15 cellular contexts compared by ENCODE assay signal in genomic region chr14:89841855-89842254, GRCh38.
DNase-seq lines count a peak whose midpoint lies in the region; ATAC-seq, FAIRE-seq and TF ChIP-seq lines count a peak whose summit lies in the region.
"Had no signal": no experiment of that assay in that cellular context is flagged by ENCODE, and none has a peak within 500 bp of the region (broad histone marks: within the 10 kb centered on the region; RNA-seq: fewer than 3 reads in every experiment).

No MANE protein-coding gene starts in this region.

- H4K20me1 ChIP-seq in IMR-90 (ENCODE audit: insufficient read depth, low read length) (no peaks in the 10 kb centered on the region), keratinocyte (ENCODE audit: control insufficient read depth, extremely low read depth, insufficient read depth, low read length) (no peaks in the 10 kb centered on the region)

- H2BK15ac ChIP-seq in IMR-90 (ENCODE audit: low read depth, low read length) = peak overlapping the region; percentile 68; the same call in 1 of the 3 replicates
- no peak overlapping the region for H2BK15ac ChIP-seq in neuronal stem cell (ENCODE audit: low read length)

- in situ Hi-C loops in IMR-90 (cut with MboI; ENCODE audit: low sequenced_read_pairs) = no loop called here

- H4K8ac ChIP-seq in IMR-90 (ENCODE audit: low read depth in 2 of 2, low read length in 2 of 2) (no peak overlapping the region), neuronal stem cell (ENCODE audit: low read depth, low read length) (no peak overlapping the region)

- H3K14ac ChIP-seq in IMR-90 (replicated peaks; ENCODE audit: low read depth, low read length) (peak overlapping the region; percentile 37; the same call in 1 of the 2 replicates), neuronal stem cell (ENCODE audit: low read length) (no peak overlapping the region)

- H4K5ac ChIP-seq in IMR-90 (ENCODE audit: low read depth, low read length) = no peak overlapping the region; the same call in 1 of the 2 replicates

- H3K27me3 ChIP-seq in IMR-90 (ENCODE audit: control insufficient read depth, insufficient read depth, low read length) (no peaks in the 10 kb centered on the region), endodermal cell (ENCODE audit: control insufficient read depth, insufficient read depth, low read length, poor library complexity, severe bottlenecking) (no peaks in the 10 kb centered on the region), keratinocyte (ENCODE audit: control insufficient read depth, extremely low read depth, insufficient read depth, low read length) (no peaks in the 10 kb centered on the region), neuronal stem cell (ENCODE audit: control insufficient read depth in 3 of 3, insufficient read depth in 3 of 3, low read depth in 1 of 3, low read length in 3 of 3) (no peaks in the 10 kb centered on the region)

- peak overlapping the region; percentile 29 for H2BK5ac ChIP-seq in IMR-90 (ENCODE audit: low read depth, low read length, poor library complexity, severe bottlenecking)
- H2BK5ac ChIP-seq in neuronal stem cell (ENCODE audit: low read length) = no peak overlapping the region

- H3K9ac ChIP-seq in IMR-90 (ENCODE audit: low read depth, low read length) (no peak overlapping the region), endodermal cell (ENCODE audit: extremely low read depth, low read length, poor library complexity, severe bottlenecking) (no peak overlapping the region), keratinocyte (ENCODE audit: control insufficient read depth, extremely low read depth, insufficient read depth, low read length) (no peak overlapping the region), neuronal stem cell (ENCODE audit: low read depth, low read length, poor library complexity) (no peak overlapping the region)
- H3K9ac ChIP-seq: SK-N-SH had no signal

- no peak overlapping the region for H2BK12ac ChIP-seq in neuronal stem cell (ENCODE audit: low read length)

- H3K27ac Mint-ChIP-seq in endodermal cell = no peak overlapping the region
- no peak overlapping the region for H3K27ac Mint-ChIP-seq in type B pancreatic cell

- no TSS peak for BruUV-seq in IMR-90 (replicated peaks; lab: Mats Ljungman, UMichigan)

- H3K4me1 ChIP-seq in IMR-90 (ENCODE audit: control insufficient read depth, insufficient read depth, low read length) (peaks cover 9% of the 10 kb centered on the region), endodermal cell (ENCODE audit: control insufficient read depth, insufficient read depth, low read length) (no peaks in the 10 kb centered on the region), keratinocyte (ENCODE audit: control insufficient read depth, extremely low read depth, insufficient read depth, low read length) (no peaks in the 10 kb centered on the region), neuronal stem cell (ENCODE audit: control insufficient read depth in 2 of 2, insufficient read depth in 1 of 2, low read depth in 1 of 2, low read length in 2 of 2) (peaks cover 0 to 7% of the 10 kb centered on the region in 2 donors)

- H3K27me3 Mint-ChIP-seq in endodermal cell (ENCODE audit: insufficient read depth) = no peaks in the 10 kb centered on the region
- no peaks in the 10 kb centered on the region for H3K27me3 Mint-ChIP-seq in type B pancreatic cell

- H3K27ac ChIP-seq in IMR-90 (ENCODE audit: insufficient read depth, low read length) (no peak overlapping the region), endodermal cell (ENCODE audit: low read depth, low read length) (no peak overlapping the region), keratinocyte (ENCODE audit: control insufficient read depth, insufficient read depth, low read length) (no peak overlapping the region), neuronal stem cell (replicated peaks; ENCODE audit: low read length) (no peak overlapping the region)
- H3K27ac ChIP-seq: HL-60 had no signal

- WGBS in IMR-90 (ENCODE audit: extremely low coverage in 2 of 2, insufficient read length in 1 of 2), 2 experiments = no CpG with 5 or more reads among the region's 6 CpGs
- 91 to 92% methylated on average over 6 of the region's 6 CpGs for WGBS in endodermal cell (ENCODE audit: insufficient coverage in 1 of 2, insufficient read length in 1 of 2), 2 experiments
- WGBS in neuronal stem cell (ENCODE audit: extremely low coverage in 2 of 2, insufficient read length in 2 of 2, insufficient replicate concordance in 1 of 2), 2 donors = no CpG with 5 or more reads among the region's 6 CpGs

- H3K4me3 Mint-ChIP-seq in endodermal cell = no peak overlapping the region
- H3K4me3 Mint-ChIP-seq in type B pancreatic cell = no peak overlapping the region
- H3K4me3 Mint-ChIP-seq: CD8-positive, alpha-beta memory T cell had no signal

- dilution Hi-C loops in IMR-90 (cut with HindIII; ENCODE audit: low sequenced_read_pairs, unreplicated experiment) (no loop called here), keratinocyte (cut with MboI; ENCODE audit: extremely low pct_ligation_motif_present, low sequenced_read_pairs) (no loop called here)

- no peak overlapping the region for H2AFZ ChIP-seq in IMR-90 (replicated peaks; ENCODE audit: low read length, poor library complexity)
- no peak overlapping the region for H2AFZ ChIP-seq in keratinocyte (ENCODE audit: control insufficient read depth, low read length)
- no peak overlapping the region for H2AFZ ChIP-seq in neuronal stem cell (ENCODE audit: low read length)

- peak overlapping the region; percentile 43 for H3K4ac ChIP-seq in IMR-90 (ENCODE audit: low read depth, low read length)
- no peak overlapping the region for H3K4ac ChIP-seq in neuronal stem cell (ENCODE audit: low read length)

- H4K91ac ChIP-seq in IMR-90 (ENCODE audit: insufficient read depth, low read depth, low read length) (peak overlapping the region; percentile 12; the same call in 1 of the 2 replicates), neuronal stem cell (ENCODE audit: low read depth, low read length, poor library complexity) (no peak overlapping the region)

- TF ChIP-seq CTCF in IMR-90 (conservative IDR thresholded peaks at IDR 0.05; ENCODE audit: low read depth, low read length) (no peak), endodermal cell (conservative IDR thresholded peaks at IDR 0.05) (peak; percentile 67), keratinocyte (optimal IDR thresholded peaks at IDR 0.05 in 1 of 3, IDR thresholded peaks at IDR 0.05 in 1 of 3, conservative IDR thresholded peaks at IDR 0.05 in 1 of 3; ENCODE audit: extremely low read depth in 1 of 3, insufficient read depth in 2 of 3, low read length in 3 of 3) (peak; percentile 11 to 39 (median 11)), type B pancreatic cell (conservative IDR thresholded peaks at IDR 0.05) (peak; percentile 17)

- no peak overlapping the region for H2AK9ac ChIP-seq in IMR-90 (replicated peaks; ENCODE audit: low read depth, low read length, poor library complexity)

- POLR2A ChIA-PET in IMR-90 (lab: Charles Lee; ENCODE audit: unreplicated experiment) = no interaction called here

- H3K18ac ChIP-seq in IMR-90 (ENCODE audit: low read depth, low read length) (peak overlapping the region; percentile 42), neuronal stem cell (ENCODE audit: low read length) (no peak overlapping the region)

- peak overlapping the region; percentile 32 for H2BK120ac ChIP-seq in IMR-90 (ENCODE audit: low read depth, low read length)
- H2BK120ac ChIP-seq in neuronal stem cell (ENCODE audit: low read depth, low read length) = no peak overlapping the region

- peak overlapping the region; percentile 33; the same call in 1 of the 2 replicates for H2BK20ac ChIP-seq in IMR-90 (ENCODE audit: low read depth, low read length)

- no peak for FAIRE-seq in keratinocyte (lab: Jason Lieb, UNC)
- FAIRE-seq: K562 had no signal

- H3K36me3 Mint-ChIP-seq in endodermal cell (ENCODE audit: low read depth) = peaks cover 11% of the 10 kb centered on the region
- peaks cover 8% of the 10 kb centered on the region for H3K36me3 Mint-ChIP-seq in type B pancreatic cell
- H3K36me3 Mint-ChIP-seq: CD8-positive, alpha-beta memory T cell had no signal

- H2AK5ac ChIP-seq in IMR-90 (ENCODE audit: low read depth, low read length) = peak overlapping the region; percentile 60
- no peak overlapping the region for H2AK5ac ChIP-seq in neuronal stem cell (ENCODE audit: low read depth, low read length)

- intact Hi-C loops in IMR-90 (cut with micrococcal nuclease) = no loop called here

- no peak for DNase-seq in IMR-90
- peak; percentile 68 for DNase-seq in endodermal cell
- DNase-seq in keratinocyte (ENCODE audit: low read depth, low spot score) = no peak
- DNase-seq in type B pancreatic cell (ENCODE audit: extremely low spot score, unreplicated experiment) = no peak
- DNase-seq in NCI-H446 (lab: John Stamatoyannopoulos, UW) = no peak
- DNase-seq in neuronal stem cell (ENCODE audit: low spot score) = no peak
- no peak for DNase-seq in NCI-H345 (lab: John Stamatoyannopoulos, UW)
- DNase-seq: CD8-positive, alpha-beta memory T cell; NCI-H1048; NCI-H1694; NCI-H2107; Right ventricle myocardium superior; SK-N-SH had no signal

- H3K4me2 ChIP-seq in IMR-90 (ENCODE audit: low read depth, low read length) (no peak overlapping the region), keratinocyte (ENCODE audit: control insufficient read depth, extremely low read depth, insufficient read depth, low read depth, low read length) (no peak overlapping the region), neuronal stem cell (ENCODE audit: insufficient read depth, low read length, poor library complexity, severe bottlenecking) (no peak overlapping the region)
- H3K4me2 ChIP-seq: SK-N-SH had no signal

- H3K4me1 Mint-ChIP-seq in endodermal cell (peaks cover 3% of the 10 kb centered on the region), type B pancreatic cell (ENCODE audit: unreplicated experiment) (peaks cover 5% of the 10 kb centered on the region)
- H3K4me1 Mint-ChIP-seq: CD8-positive, alpha-beta memory T cell had no signal

- H3K79me2 ChIP-seq in keratinocyte (ENCODE audit: control insufficient read depth, insufficient read depth, low read length) = no peaks in the 10 kb centered on the region

- CTCF ChIA-PET in IMR-90 (lab: Yijun Ruan, JAX) = interaction anchor here (0.6 kb wide), 1 partner anchor 16 kb away, joined by 3 read pairs; no protein-coding TSS in a partner anchor

- H3K9me1 ChIP-seq in IMR-90 (ENCODE audit: insufficient read depth, low read length) = peaks cover 5% of the 10 kb centered on the region
- H3K9me1 ChIP-seq in keratinocyte (ENCODE audit: control insufficient read depth, extremely low read depth, insufficient read depth, low read length) = no peaks in the 10 kb centered on the region

- no peak for TF ChIP-seq RAD21 in IMR-90 (IDR thresholded peaks at IDR 0.05; ENCODE audit: low read length)

- TF ChIP-seq POLR2A in IMR-90 (IDR thresholded peaks at IDR 0.05; ENCODE audit: low read depth, low read length) = no peak

- H3K9me3 ChIP-seq in IMR-90 (ENCODE audit: control insufficient read depth, insufficient read depth, low read length) = peaks cover 4% of the 10 kb centered on the region; the same call in 1 of the 2 replicates
- peaks cover 11% of the 10 kb centered on the region for H3K9me3 ChIP-seq in endodermal cell (ENCODE audit: control insufficient read depth, low read length)
- H3K9me3 ChIP-seq in keratinocyte (ENCODE audit: control insufficient read depth, low read depth, low read length) = no peaks in the 10 kb centered on the region
- peaks cover 0 to 2% of the 10 kb centered on the region in 2 donors for H3K9me3 ChIP-seq in neuronal stem cell (replicated peaks in 1 of 2; ENCODE audit: control insufficient read depth in 2 of 2, insufficient read depth in 1 of 2, low read depth in 1 of 2, low read length in 2 of 2)
- H3K9me3 ChIP-seq: SK-N-SH had no signal

- H3K4me3 ChIP-seq in IMR-90 (ENCODE audit: insufficient read depth, low read depth, low read length) = no peak overlapping the region
- H3K4me3 ChIP-seq in endodermal cell (ENCODE audit: low read length) = no peak overlapping the region
- no peak overlapping the region for H3K4me3 ChIP-seq in keratinocyte (ENCODE audit: control insufficient read depth in 2 of 3, extremely low read depth in 1 of 3, insufficient read depth in 2 of 3, low read depth in 1 of 3, low read length in 3 of 3)
- no peak overlapping the region for H3K4me3 ChIP-seq in neuronal stem cell (ENCODE audit: low read length in 2 of 2)
- H3K4me3 ChIP-seq: K562 had no signal

- H3K56ac ChIP-seq in IMR-90 (ENCODE audit: extremely low read depth, insufficient read depth, low read length) = no peak overlapping the region

- peak overlapping the region; percentile 31; the same call in 1 of the 2 replicates for H3K23ac ChIP-seq in IMR-90 (ENCODE audit: low read depth, low read length)
- no peak overlapping the region for H3K23ac ChIP-seq in neuronal stem cell (ENCODE audit: low read depth, low read length, poor library complexity)

- H3K79me1 ChIP-seq in IMR-90 (ENCODE audit: low read depth in 1 of 2, low read length in 2 of 2) (peaks cover 10 to 21% of the 10 kb centered on the region in 2 experiments; a peak in 3 of 4 replicates), neuronal stem cell (ENCODE audit: low read depth, low read length) (no peaks in the 10 kb centered on the region)

- peaks cover 13% of the 10 kb centered on the region for H3K9me3 Mint-ChIP-seq in endodermal cell
- peaks cover 9% of the 10 kb centered on the region for H3K9me3 Mint-ChIP-seq in type B pancreatic cell

- ATAC-seq in IMR-90 (ENCODE audit: low read depth) = no peak
- ATAC-seq: K562 had no signal

- H3K36me3 ChIP-seq in IMR-90 (ENCODE audit: control insufficient read depth, insufficient read depth, low read length) (no peaks in the 10 kb centered on the region), endodermal cell (ENCODE audit: control insufficient read depth, insufficient read depth, low read length) (no peaks in the 10 kb centered on the region), keratinocyte (ENCODE audit: control insufficient read depth in 2 of 2, extremely low read depth in 1 of 2, insufficient read depth in 2 of 2, low read length in 2 of 2) (no peaks in the 10 kb centered on the region), neuronal stem cell (replicated peaks in 1 of 2; ENCODE audit: control insufficient read depth in 2 of 2, insufficient read depth in 2 of 2, low read length in 2 of 2) (no peaks in the 10 kb centered on the region)
